Comparison of ENCODE assay signal across 16 cellular contexts in genomic region chr5:33781286-33781685, GRCh38.
DNase-seq lines count a peak whose midpoint lies in the region; ATAC-seq, FAIRE-seq and TF ChIP-seq lines count a peak whose summit lies in the region.
"Had no signal": no experiment of that assay in that cellular context is flagged by ENCODE, and none has a peak within 500 bp of the region (broad histone marks: within the 10 kb centered on the region; RNA-seq: fewer than 3 reads in every experiment).

No MANE protein-coding gene starts in this region.

- no peaks in the 10 kb centered on the region for H3K36me3 ChIP-seq in BJ (ENCODE audit: control insufficient read depth, insufficient read depth, low read length)
- H3K36me3 ChIP-seq: BLaER1 had no signal

- H3K9me3 Mint-ChIP-seq in activated T-cell treated with anti-CD3 and anti-CD28 coated beads, Interleukin-2, amount 50 U/mL, for 4 hours, result peaks cover 9% of the 10 kb centered on the region
- peaks cover 5% of the 10 kb centered on the region for H3K9me3 Mint-ChIP-seq in activated CD4-positive, alpha-beta T cell treated with anti-CD3 and anti-CD28 coated beads for 36 hours (ENCODE audit: low read depth)

- FAIRE-seq in endometrium (lab: Jason Lieb, UNC), result peak; percentile 35

- no peak overlapping the region for H3K4me3 Mint-ChIP-seq in activated T-cell treated with anti-CD3 and anti-CD28 coated beads, Interleukin-2, amount 50 U/mL, for 4 hours
- no peak overlapping the region for H3K4me3 Mint-ChIP-seq in activated CD4-positive, alpha-beta T cell treated with anti-CD3 and anti-CD28 coated beads for 36 hours
- H3K4me3 Mint-ChIP-seq: activated naive CD4-positive, alpha-beta T cell treated with anti-CD3 and anti-CD28 coated beads, Interleukin-2, amount 10 ng/mL, durations not matched to agents 7 days and 5 days; immature natural killer cell; neural crest cell had no signal

- no peaks in the 10 kb centered on the region for H3K4me1 Mint-ChIP-seq in activated T-cell treated with anti-CD3 and anti-CD28 coated beads, Interleukin-2, amount 50 U/mL, for 4 hours (ENCODE audit: low read depth)
- H3K4me1 Mint-ChIP-seq in activated CD4-positive, alpha-beta T cell treated with anti-CD3 and anti-CD28 coated beads for 36 hours, result no peaks in the 10 kb centered on the region
- H3K4me1 Mint-ChIP-seq: activated naive CD4-positive, alpha-beta T cell treated with anti-CD3 and anti-CD28 coated beads, Interleukin-2, amount 10 ng/mL, durations not matched to agents 7 days and 5 days; immature natural killer cell had no signal

- peak; percentile 29 for DNase-seq in BJ (ENCODE audit: low read depth)
- DNase-seq in HK-2 (ENCODE audit: unreplicated experiment), result peak; percentile 18
- DNase-seq in myocyte (ENCODE audit: low read depth), result peak; percentile 96
- no peak for DNase-seq in activated T-cell treated with anti-CD3 and anti-CD28 coated beads for 4 hours
- DNase-seq in activated T-cell treated with anti-CD3 and anti-CD28 coated beads, Interleukin-2, amount 50 U/mL, for 4 hours, result no peak
- DNase-seq in activated CD4-positive, alpha-beta T cell treated with anti-CD3 and anti-CD28 coated beads for 36 hours, result no peak
- DNase-seq: activated naive CD4-positive, alpha-beta T cell treated with anti-CD3 and anti-CD28 coated beads, Interleukin-2, amount 10 ng/mL, durations not matched to agents 7 days and 5 days; immature natural killer cell; MM.1S; NCI-H510A treated with DMSO at 0.1 percent for 48 hours; stimulated activated CD4-positive, alpha-beta T cell treated with anti-CD3 and anti-CD28 coated beads, Interleukin-1b, Interleukin-23, amount 100 ng/mL, for 48 hours; stimulated activated naive CD4-positive, alpha-beta T cell had no signal

- no peaks in the 10 kb centered on the region for H3K27me3 ChIP-seq in BJ (ENCODE audit: control insufficient read depth, insufficient read depth, low read length)
- H3K27me3 ChIP-seq: BLaER1 had no signal

- no peaks in the 10 kb centered on the region for H3K36me3 Mint-ChIP-seq in activated T-cell treated with anti-CD3 and anti-CD28 coated beads, Interleukin-2, amount 50 U/mL, for 4 hours (ENCODE audit: insufficient read depth)
- no peaks in the 10 kb centered on the region for H3K36me3 Mint-ChIP-seq in activated CD4-positive, alpha-beta T cell treated with anti-CD3 and anti-CD28 coated beads for 36 hours (ENCODE audit: low read depth)
- H3K36me3 Mint-ChIP-seq: activated naive CD4-positive, alpha-beta T cell treated with anti-CD3 and anti-CD28 coated beads, Interleukin-2, amount 10 ng/mL, durations not matched to agents 7 days and 5 days; immature natural killer cell had no signal

- H3K27me3 Mint-ChIP-seq in activated T-cell treated with anti-CD3 and anti-CD28 coated beads, Interleukin-2, amount 50 U/mL, for 4 hours (ENCODE audit: low read depth), result no peaks in the 10 kb centered on the region
- H3K27me3 Mint-ChIP-seq in activated CD4-positive, alpha-beta T cell treated with anti-CD3 and anti-CD28 coated beads for 36 hours, result peaks cover 1% of the 10 kb centered on the region
- H3K27me3 Mint-ChIP-seq: activated naive CD4-positive, alpha-beta T cell treated with anti-CD3 and anti-CD28 coated beads, Interleukin-2, amount 10 ng/mL, durations not matched to agents 7 days and 5 days had no signal

- H3K27ac Mint-ChIP-seq in activated CD4-positive, alpha-beta T cell treated with anti-CD3 and anti-CD28 coated beads for 36 hours, result no peak overlapping the region
- H3K27ac Mint-ChIP-seq: activated naive CD4-positive, alpha-beta T cell treated with anti-CD3 and anti-CD28 coated beads, Interleukin-2, amount 10 ng/mL, durations not matched to agents 7 days and 5 days; immature natural killer cell had no signal

- POLR2A ChIA-PET in BJ (lab: Charles Lee), result interaction anchor here (0.6 kb wide), 1 partner anchor 90 kb away, joined by 3 read pairs; no protein-coding TSS in a partner anchor
- POLR2A ChIA-PET in activated CD4-positive, alpha-beta T cell treated with anti-CD3 and anti-CD28 coated beads for 36 hours (lab: Charles Lee), result no interaction called here

- no peak for TF ChIP-seq CTCF in BJ (IDR thresholded peaks at IDR 0.05; ENCODE audit: insufficient read depth, low read depth, low read length)

- CTCF ChIA-PET in BJ (lab: Yijun Ruan, JAX), result interaction anchor here (0.6 to 1.5 kb wide), 4 partner anchors 9 to 118 kb away, joined by 3 to 6 read pairs (median 3); no protein-coding TSS in a partner anchor
- CTCF ChIA-PET in activated CD4-positive, alpha-beta T cell treated with anti-CD3 and anti-CD28 coated beads for 36 hours (lab: Charles Lee), result no interaction called here

- intact Hi-C loops in activated CD4-positive, alpha-beta T cell treated with anti-CD3 and anti-CD28 coated beads for 36 hours (cut with DNase I, micrococcal nuclease), result no loop called here

- no peak for ATAC-seq in HG02870 (IDR thresholded peaks at IDR 0.05; ENCODE audit: unreplicated experiment)
- ATAC-seq in activated T-cell treated with anti-CD3 and anti-CD28 coated beads, Interleukin-2, amount 50 U/mL, for 4 hours, result no peak
- ATAC-seq in activated CD4-positive, alpha-beta T cell treated with anti-CD3 and anti-CD28 coated beads for 36 hours, result no peak

- no peak overlapping the region for H3K4me3 ChIP-seq in BJ (ENCODE audit: low read depth, low read length)
- H3K4me3 ChIP-seq: BLaER1 had no signal

Comparison
In these comparisons a context has a peak if more than half of its experiments do, and no peak if none do; other contexts are left out.
1. DNase-seq: peak in BJ (single experiment), HK-2 (single experiment) and myocyte (single experiment); none in activated T-cell treated with anti-CD3 and anti-CD28 coated beads for 4 hours (single experiment), activated T-cell treated with anti-CD3 and anti-CD28 coated beads, Interleukin-2, amount 50 U/mL, for 4 hours (single experiment) and activated CD4-positive, alpha-beta T cell treated with anti-CD3 and anti-CD28 coated beads for 36 hours (single experiment).